ENCODE assay signal across 18 cellular contexts in the genomic region with DNA sequence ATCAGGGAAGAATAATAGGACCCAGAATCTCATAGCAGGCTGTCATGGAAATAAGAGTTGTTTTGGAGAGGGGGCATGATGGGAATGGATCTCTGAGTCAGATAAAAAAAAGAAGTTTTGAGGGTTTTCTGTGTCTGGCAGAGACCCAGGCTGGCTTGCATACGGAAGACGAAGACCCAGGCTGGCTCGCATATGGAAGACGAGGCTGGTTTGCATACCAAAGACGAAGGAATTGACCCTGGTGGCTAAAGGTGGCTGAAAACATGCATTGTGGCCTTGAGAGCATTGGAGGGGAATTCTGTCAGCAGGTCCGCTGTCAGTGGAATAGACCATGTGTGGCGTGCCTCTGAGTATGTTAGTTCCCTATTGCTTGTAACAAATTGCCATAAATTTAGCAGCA.
DNase-seq lines count a peak whose midpoint lies in the region; ATAC-seq and TF ChIP-seq lines count a peak whose summit lies in the region.
"Had no signal": no experiment of that assay in that cellular context is flagged by ENCODE, and none has a peak within 500 bp of the region (broad histone marks: within the 10 kb centered on the region; RNA-seq: fewer than 3 reads in every experiment).

No MANE protein-coding gene starts in this region.

- H3K27ac Mint-ChIP-seq in Calu3 (ENCODE audit: unreplicated experiment): no peak overlapping the region
- no peak overlapping the region for H3K27ac Mint-ChIP-seq in naive thymus-derived CD8-positive, alpha-beta T cell

- H3K9me3 ChIP-seq in NT2/D1 (ENCODE audit: insufficient read depth, low read length) (no peaks in the 10 kb centered on the region), iPS DF 6.9 (ENCODE audit: control insufficient read depth, insufficient read depth, low read length) (no peaks in the 10 kb centered on the region)

- WGBS in iPS DF 6.9 (ENCODE audit: insufficient coverage, insufficient read length): no CpG with 5 or more reads among the region's 7 CpGs

- H3K4me1 ChIP-seq in NT2/D1 (ENCODE audit: insufficient read depth, insufficient read length) (no peaks in the 10 kb centered on the region), iPS DF 6.9 (ENCODE audit: control insufficient read depth, insufficient read depth, low read length) (peaks cover 1% of the 10 kb centered on the region; the same call in 1 of the 2 replicates)

- H3K9me3 Mint-ChIP-seq in Calu3 (ENCODE audit: low read depth, unreplicated experiment): no peaks in the 10 kb centered on the region
- H3K9me3 Mint-ChIP-seq in naive thymus-derived CD8-positive, alpha-beta T cell: peaks cover 0 to 23% (median 6%) of the 10 kb centered on the region in 9 donors

- H3K27me3 Mint-ChIP-seq in Calu3 (ENCODE audit: unreplicated experiment): no peaks in the 10 kb centered on the region
- H3K27me3 Mint-ChIP-seq in naive thymus-derived CD8-positive, alpha-beta T cell: no peaks in the 10 kb centered on the region

- ATAC-seq in GM21526 (IDR thresholded peaks at IDR 0.05; ENCODE audit: low FRiP score, unreplicated experiment): no peak
- ATAC-seq in naive thymus-derived CD8-positive, alpha-beta T cell: no peak
- ATAC-seq: K562 had no signal

- no TSS peak for BruUV-seq in Calu3 (replicated peaks; lab: Mats Ljungman, UMichigan)

- POLR2A ChIA-PET in naive thymus-derived CD8-positive, alpha-beta T cell (lab: Charles Lee): no interaction called here

- no peak overlapping the region for H3K9ac ChIP-seq in NT2/D1 (ENCODE audit: insufficient read length, low read depth)
- H3K9ac ChIP-seq: BLaER1 treated with 17β-estradiol and CSF1 and Interleukin-3, amounts not matched to agents 10 nM and 100 nM had no signal

- no peaks in the 10 kb centered on the region for H3K27me3 ChIP-seq in NT2/D1 (ENCODE audit: insufficient read depth, insufficient read length)
- H3K27me3 ChIP-seq in iPS DF 6.9 (ENCODE audit: control insufficient read depth, insufficient read depth, low read length): no peaks in the 10 kb centered on the region
- H3K27me3 ChIP-seq: BLaER1 treated with 17β-estradiol and CSF1 and Interleukin-3, amounts not matched to agents 10 nM and 100 nM had no signal

- H3K4me3 Mint-ChIP-seq in Calu3 (ENCODE audit: low read depth, unreplicated experiment): no peak overlapping the region
- no peak overlapping the region for H3K4me3 Mint-ChIP-seq in naive thymus-derived CD8-positive, alpha-beta T cell

- H3K36me3 Mint-ChIP-seq in Calu3 (ENCODE audit: insufficient read depth, unreplicated experiment): no peaks in the 10 kb centered on the region
- H3K36me3 Mint-ChIP-seq in naive thymus-derived CD8-positive, alpha-beta T cell: no peaks in the 10 kb centered on the region

- no peak overlapping the region for H3K27ac ChIP-seq in iPS DF 6.9 (ENCODE audit: low read length)
- H3K27ac ChIP-seq: BLaER1 treated with 17β-estradiol and CSF1 and Interleukin-3, amounts not matched to agents 10 nM and 100 nM; PC-9 had no signal

- no peak for TF ChIP-seq CTCF in choroid plexus epithelial cell (conservative IDR thresholded peaks at IDR 0.05; ENCODE audit: low read depth, low read length)
- TF ChIP-seq CTCF in Calu3 (IDR thresholded peaks at IDR 0.05; ENCODE audit: unreplicated experiment): no peak

- H3K36me3 ChIP-seq in NT2/D1 (ENCODE audit: insufficient read depth, insufficient read length, low read length) (no peaks in the 10 kb centered on the region), iPS DF 6.9 (ENCODE audit: control insufficient read depth, insufficient read depth, low read length) (no peaks in the 10 kb centered on the region)
- H3K36me3 ChIP-seq: BLaER1 treated with 17β-estradiol and CSF1 and Interleukin-3, amounts not matched to agents 10 nM and 100 nM had no signal

- no peaks in the 10 kb centered on the region for H3K4me1 Mint-ChIP-seq in Calu3 (ENCODE audit: low read depth, unreplicated experiment)
- H3K4me1 Mint-ChIP-seq in naive thymus-derived CD8-positive, alpha-beta T cell: no peaks in the 10 kb centered on the region

- H3K4me3 ChIP-seq in NT2/D1 (ENCODE audit: insufficient read length, low read depth): no peak overlapping the region
- H3K4me3 ChIP-seq in choroid plexus epithelial cell (ENCODE audit: low read depth, low read length): no peak overlapping the region
- no peak overlapping the region for H3K4me3 ChIP-seq in iPS DF 6.9 (ENCODE audit: low read length)
- H3K4me3 ChIP-seq: BLaER1 treated with 17β-estradiol and CSF1 and Interleukin-3, amounts not matched to agents 10 nM and 100 nM; K562; PC-9 had no signal

- DNase-seq in ELF-1 (ENCODE audit: low read depth, low spot score): peak; percentile 35
- DNase-seq in NT2/D1 (ENCODE audit: low read depth, low spot score): peak; percentile 33
- DNase-seq in choroid plexus epithelial cell (ENCODE audit: low read depth): peak; percentile 43
- DNase-seq in iPS DF 6.9 (ENCODE audit: low read depth, low spot score): peak; percentile 35
- DNase-seq in Calu3: no peak
- no peak for DNase-seq in naive thymus-derived CD8-positive, alpha-beta T cell
- DNase-seq in activated gamma-delta T cell (lab: John Stamatoyannopoulos, UW): no peak
- DNase-seq: 8988T, DMS 273 treated with DMSO at 0.1 percent for 48 hours, GF-D8, NCI-H1436, NCI-H2029 treated with DMSO at 0.1 percent for 48 hours, NCI-H510A, NCI-H82, PC-9 had no signal

- CTCF ChIA-PET in Calu3 (lab: Charles Lee): no interaction called here

- intact Hi-C loops in Calu3 (cut with micrococcal nuclease; ENCODE audit: unreplicated experiment): no loop called here

Comparison
In these comparisons a context has a peak if more than half of its experiments do, and no peak if none do; other contexts are left out.
1. DNase-seq: peak in ELF-1 (single experiment), NT2/D1 (single experiment), choroid plexus epithelial cell (single experiment) and iPS DF 6.9 (single experiment); none in Calu3 (single experiment), naive thymus-derived CD8-positive, alpha-beta T cell (0 of 10) and activated gamma-delta T cell (single experiment).